ENCODE assay signal across 8 cellular contexts in the genomic region with DNA sequence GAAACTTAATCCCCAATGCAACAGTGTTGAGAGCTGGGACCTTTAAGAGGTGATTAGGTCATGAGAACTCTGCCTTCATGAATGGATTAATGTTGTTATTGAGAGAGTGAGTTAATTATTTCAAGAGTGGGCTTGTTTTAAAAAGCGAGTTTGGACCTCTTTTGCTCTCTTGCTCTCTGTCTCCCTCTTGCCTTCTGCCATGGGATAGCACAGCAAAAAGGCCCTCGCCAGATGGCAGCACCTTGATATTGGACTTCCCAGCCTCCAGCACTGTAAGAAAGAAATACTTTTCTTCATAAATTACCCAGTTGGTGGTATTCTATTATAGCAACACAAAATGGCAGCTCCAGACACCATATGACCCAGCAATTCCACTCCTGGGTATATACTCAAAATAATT. TPM values are rescaled to one million over a fixed set of nuclear protein-coding genes. Genes with fewer than 3 reads are reported as not detected.
DNase-seq lines count a peak whose midpoint lies in the region; ATAC-seq, FAIRE-seq and TF ChIP-seq lines count a peak whose summit lies in the region.

No MANE protein-coding gene starts in this region.

- no peak for FAIRE-seq in frontal cortex (lab: Jason Lieb, UNC)

- in situ Hi-C loops in GM23248 (cut with MboI), result no loop called here

- H3K27ac ChIP-seq in GM23248, result no peak overlapping the region
- no peak overlapping the region for H3K27ac ChIP-seq in coronary artery

- H3K9ac ChIP-seq in GM23248, result no peak overlapping the region

- ATAC-seq in SK-N-SH treated with all-trans-retinoic acid at 6 μM for 48 hours (peak; percentile 69), esophagus mucosa (peak; percentile 48), GM21786 (IDR thresholded peaks at IDR 0.05; ENCODE audit: unreplicated experiment) (no peak)

- H3K4me3 ChIP-seq in BE2C (ENCODE audit: low read depth, low read length) (no peak overlapping the region), GM23248 (no peak overlapping the region), coronary artery (no peak overlapping the region)

- H3K36me3 ChIP-seq in BE2C (no peaks in the 10 kb centered on the region), GM23248 (ENCODE audit: low read depth) (no peaks in the 10 kb centered on the region)

- H2AFZ ChIP-seq in GM23248, result no peak overlapping the region

- H3K4me2 ChIP-seq in GM23248 (ENCODE audit: unreplicated experiment), result no peak overlapping the region

- H3K27me3 ChIP-seq in BE2C (no peaks in the 10 kb centered on the region), GM23248 (replicated peaks; ENCODE audit: insufficient read depth) (no peaks in the 10 kb centered on the region)

- H3K4me1 ChIP-seq in BE2C (no peaks in the 10 kb centered on the region), GM23248 (ENCODE audit: insufficient read depth) (no peaks in the 10 kb centered on the region)

- no peaks in the 10 kb centered on the region for H4K20me1 ChIP-seq in GM23248 (ENCODE audit: insufficient read depth)

- 48 to 50% methylated on average over 2 of the region's 2 CpGs for WGBS in GM23248 (ENCODE audit: low coverage in 1 of 2, low lambda C conversion rate in 2 of 2, missing lambda C conversion rate in 2 of 2), 2 experiments

- H3K79me2 ChIP-seq in GM23248 (ENCODE audit: insufficient read depth), result no peaks in the 10 kb centered on the region

- H3K9me3 ChIP-seq in BE2C, result no peaks in the 10 kb centered on the region
- no peaks in the 10 kb centered on the region for H3K9me3 ChIP-seq in GM23248 (ENCODE audit: low read depth)

- H3K9me2 ChIP-seq in GM23248 (ENCODE audit: insufficient read depth), result no peaks in the 10 kb centered on the region

- no peaks in the 10 kb centered on the region for H3F3A ChIP-seq in GM23248 (ENCODE audit: insufficient read depth)

- peak; percentile 80 for TF ChIP-seq CTCF in BE2C (IDR thresholded peaks at IDR 0.05; ENCODE audit: low read depth, low read length)
- TF ChIP-seq CTCF in coronary artery (IDR thresholded peaks at IDR 0.05), result no peak

- peak; percentile 21 for DNase-seq in BE2C
- DNase-seq in GM23248, result peak; percentile 14
- no peak for DNase-seq in NCI-H2029 (lab: John Stamatoyannopoulos, UW)
- no peak for DNase-seq in frontal cortex (ENCODE audit: low spot score in 2 of 2)
- no peak for DNase-seq in coronary artery (ENCODE audit: low spot score)

TF ChIP-seq in SK-N-SH treated with all-trans-retinoic acid at 6 μM for 48 hours, 23 proteins besides CTCF, POLR2A, EP300 and RAD21:
- TF ChIP-seq, protein P1, sequence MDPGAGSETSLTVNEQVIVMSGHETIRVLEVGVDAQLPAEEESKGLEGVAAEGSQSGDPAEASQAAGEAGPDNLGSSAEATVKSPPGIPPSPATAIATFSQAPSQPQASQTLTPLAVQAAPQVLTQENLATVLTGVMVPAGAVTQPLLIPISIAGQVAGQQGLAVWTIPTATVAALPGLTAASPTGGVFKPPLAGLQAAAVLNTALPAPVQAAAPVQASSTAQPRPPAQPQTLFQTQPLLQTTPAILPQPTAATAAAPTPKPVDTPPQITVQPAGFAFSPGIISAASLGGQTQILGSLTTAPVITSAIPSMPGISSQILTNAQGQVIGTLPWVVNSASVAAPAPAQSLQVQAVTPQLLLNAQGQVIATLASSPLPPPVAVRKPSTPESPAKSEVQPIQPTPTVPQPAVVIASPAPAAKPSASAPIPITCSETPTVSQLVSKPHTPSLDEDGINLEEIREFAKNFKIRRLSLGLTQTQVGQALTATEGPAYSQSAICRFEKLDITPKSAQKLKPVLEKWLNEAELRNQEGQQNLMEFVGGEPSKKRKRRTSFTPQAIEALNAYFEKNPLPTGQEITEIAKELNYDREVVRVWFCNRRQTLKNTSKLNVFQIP (CRISPR knock-in tag; IDR thresholded peaks at IDR 0.05; ENCODE audit: borderline replicate concordance, low read depth), result no peak
- TF ChIP-seq ISL1 (CRISPR knock-in tag; IDR thresholded peaks at IDR 0.05) (no peak), TCF4 (CRISPR knock-in tag; IDR thresholded peaks at IDR 0.05; ENCODE audit: borderline replicate concordance) (no peak), ZFP30 (CRISPR knock-in tag; IDR thresholded peaks at IDR 0.05) (no peak), ZNF70 (CRISPR knock-in tag; IDR thresholded peaks at IDR 0.05) (no peak), ESRRG (CRISPR knock-in tag; IDR thresholded peaks at IDR 0.05) (no peak), CSDC2 (CRISPR knock-in tag; IDR thresholded peaks at IDR 0.05) (no peak), ARNTL (CRISPR knock-in tag; IDR thresholded peaks at IDR 0.05; ENCODE audit: borderline replicate concordance, low read depth) (no peak)
- TF ChIP-seq, protein P2, sequence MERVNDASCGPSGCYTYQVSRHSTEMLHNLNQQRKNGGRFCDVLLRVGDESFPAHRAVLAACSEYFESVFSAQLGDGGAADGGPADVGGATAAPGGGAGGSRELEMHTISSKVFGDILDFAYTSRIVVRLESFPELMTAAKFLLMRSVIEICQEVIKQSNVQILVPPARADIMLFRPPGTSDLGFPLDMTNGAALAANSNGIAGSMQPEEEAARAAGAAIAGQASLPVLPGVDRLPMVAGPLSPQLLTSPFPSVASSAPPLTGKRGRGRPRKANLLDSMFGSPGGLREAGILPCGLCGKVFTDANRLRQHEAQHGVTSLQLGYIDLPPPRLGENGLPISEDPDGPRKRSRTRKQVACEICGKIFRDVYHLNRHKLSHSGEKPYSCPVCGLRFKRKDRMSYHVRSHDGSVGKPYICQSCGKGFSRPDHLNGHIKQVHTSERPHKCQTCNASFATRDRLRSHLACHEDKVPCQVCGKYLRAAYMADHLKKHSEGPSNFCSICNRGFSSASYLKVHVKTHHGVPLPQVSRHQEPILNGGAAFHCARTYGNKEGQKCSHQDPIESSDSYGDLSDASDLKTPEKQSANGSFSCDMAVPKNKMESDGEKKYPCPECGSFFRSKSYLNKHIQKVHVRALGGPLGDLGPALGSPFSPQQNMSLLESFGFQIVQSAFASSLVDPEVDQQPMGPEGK (CRISPR knock-in tag; IDR thresholded peaks at IDR 0.05; ENCODE audit: borderline replicate concordance), result no peak

RNA-seq across cellular contexts. Expression of a gene that starts 7.0 kb away (rescaled TPM):
- 150 TPM for polyA plus RNA-seq in BE2C (2012; ENCODE audit: insufficient read depth, insufficient read length, low read depth)
- 211 and 212 TPM in 2 replicates for total RNA-seq in GM23248 (2014; rRNA removed; shearing (Covaris generic))
- polyA plus RNA-seq in GM23248 (2016; fragmentation: Nextera tagmentation; extraction: Ambion mirVana), result 442 and 443 TPM in 2 replicates
- total RNA-seq in esophagus mucosa (55.6 TPM), frontal cortex (106 TPM)

RNA-seq across cellular contexts. Expression of a gene that starts 49.5 kb away (rescaled TPM):
- not detected for polyA plus RNA-seq in BE2C (2012; ENCODE audit: insufficient read depth, insufficient read length, low read depth)
- total RNA-seq in GM23248 (2014; rRNA removed; shearing (Covaris generic)), result not detected in 2 replicates
- polyA plus RNA-seq in GM23248 (2016; fragmentation: Nextera tagmentation; extraction: Ambion mirVana), result not detected in 2 replicates
- total RNA-seq in esophagus mucosa (not detected), frontal cortex (not detected)

Comparison
In these comparisons a context has a peak if more than half of its experiments do, and no peak if none do; other contexts are left out.
1. DNase-seq: peak in BE2C (single experiment) and GM23248 (single experiment); none in NCI-H2029 (single experiment), frontal cortex (0 of 2) and coronary artery (single experiment).